ENCODE assay signal across 9 cellular contexts in genomic region chr19:12838893-12839656, GRCh38. TPM values are rescaled to one million over a fixed set of nuclear protein-coding genes. Genes with fewer than 3 reads are reported as not detected.
DNase-seq lines count a peak whose midpoint lies in the region; ATAC-seq, FAIRE-seq and TF ChIP-seq lines count a peak whose summit lies in the region.
"Had no signal": no experiment of that assay in that cellular context is flagged by ENCODE, and none has a peak within 500 bp of the region (broad histone marks: within the 10 kb centered on the region; RNA-seq: fewer than 3 reads in every experiment).

No MANE protein-coding gene starts in this region.

- no peak for FAIRE-seq in astrocyte (lab: Jason Lieb, UNC)

- no peaks in the 10 kb centered on the region for H3K36me3 ChIP-seq in astrocyte (ENCODE audit: insufficient read depth, low read length)
- no peaks in the 10 kb centered on the region for H3K36me3 ChIP-seq in neural progenitor cell
- H3K36me3 ChIP-seq: adrenal gland had no signal

- ATAC-seq in HG03442 (IDR thresholded peaks at IDR 0.05; ENCODE audit: unreplicated experiment) = no peak

- DNase-seq in NCI-H1092 treated with DMSO at 0.1 percent for 48 hours (lab: John Stamatoyannopoulos, UW) (peak; percentile 14), NCI-H1092 (lab: John Stamatoyannopoulos, UW) (no peak), LNCaP clone FGC (ENCODE audit: low read depth) (no peak), astrocyte (ENCODE audit: low read depth) (no peak), neural progenitor cell (ENCODE audit: low spot score) (peak; percentile 23), OCI-M1 (lab: John Stamatoyannopoulos, UW) (no peak), ecto neural progenitor cell (ENCODE audit: low spot score) (no peak)

- H3K4me2 ChIP-seq in astrocyte (ENCODE audit: low read length) (peak overlapping the region; percentile 73), neural progenitor cell (peak overlapping the region; percentile 97)

- H3K27ac ChIP-seq in astrocyte (ENCODE audit: low read depth, low read length) = no peak overlapping the region
- H3K27ac ChIP-seq in neural progenitor cell = no peak overlapping the region

- H3K4me3 ChIP-seq in LNCaP clone FGC (ENCODE audit: low read depth, low read length) = peak overlapping the region; percentile 65
- H3K4me3 ChIP-seq in astrocyte (ENCODE audit: insufficient read depth, low read depth, low read length) = no peak overlapping the region
- H3K4me3 ChIP-seq in neural progenitor cell = peak overlapping the region; percentile 97

- H3K27ac Mint-ChIP-seq in astrocyte (ENCODE audit: unreplicated experiment) = no peak overlapping the region
- peak overlapping the region; percentile 51 for H3K27ac Mint-ChIP-seq in neural progenitor cell

- H3K27me3 ChIP-seq in astrocyte (ENCODE audit: insufficient read depth, low read length) (peaks cover 53% of the 10 kb centered on the region), neural progenitor cell (peaks cover 53% of the 10 kb centered on the region)

- TF ChIP-seq CTCF in LNCaP clone FGC (IDR thresholded peaks at IDR 0.05; ENCODE audit: control insufficient read depth, extremely low read depth, insufficient read depth) (no peak), astrocyte (IDR thresholded peaks at IDR 0.05; ENCODE audit: insufficient read depth, low read depth, low read length) (no peak), neural progenitor cell (IDR thresholded peaks at IDR 0.05) (no peak)

- H3K9ac ChIP-seq in astrocyte (ENCODE audit: low read length) = no peak overlapping the region
- no peak overlapping the region for H3K9ac ChIP-seq in neural progenitor cell

- H3K79me2 ChIP-seq in astrocyte (ENCODE audit: insufficient read depth, low read length) (no peaks in the 10 kb centered on the region), neural progenitor cell (ENCODE audit: low read depth) (no peaks in the 10 kb centered on the region)

- H3K27me3 Mint-ChIP-seq in astrocyte (ENCODE audit: low read depth, unreplicated experiment) (peaks cover 26% of the 10 kb centered on the region), neural progenitor cell (ENCODE audit: insufficient read depth, low read depth) (peaks cover 53% of the 10 kb centered on the region)

- H3K9me3 ChIP-seq in astrocyte (ENCODE audit: insufficient read depth, low read depth, low read length) (peaks cover 5% of the 10 kb centered on the region), neural progenitor cell (ENCODE audit: low read depth) (no peaks in the 10 kb centered on the region)
- H3K9me3 ChIP-seq: adrenal gland had no signal

- H2AFZ ChIP-seq in astrocyte (ENCODE audit: low read depth, low read length) = no peak overlapping the region
- H2AFZ ChIP-seq in neural progenitor cell (replicated peaks) = peak overlapping the region; percentile 95

- peaks cover 64% of the 10 kb centered on the region for H3F3A ChIP-seq in neural progenitor cell (ENCODE audit: low read depth)

- H3K4me1 ChIP-seq in astrocyte (ENCODE audit: insufficient read depth, low read length) (peaks cover 4% of the 10 kb centered on the region), neural progenitor cell (peaks cover 4% of the 10 kb centered on the region)

- no peaks in the 10 kb centered on the region for H3K4me1 Mint-ChIP-seq in astrocyte (ENCODE audit: low read depth, unreplicated experiment)
- H3K4me1 Mint-ChIP-seq in neural progenitor cell = peaks cover 49% of the 10 kb centered on the region

- H4K20me1 ChIP-seq in astrocyte (ENCODE audit: insufficient read depth, low read length) (no peaks in the 10 kb centered on the region), neural progenitor cell (ENCODE audit: low read depth) (peaks cover 22% of the 10 kb centered on the region)

- peak overlapping the region; percentile 82 for H3K4me3 Mint-ChIP-seq in astrocyte (ENCODE audit: unreplicated experiment)
- peak overlapping the region; percentile 90 for H3K4me3 Mint-ChIP-seq in neural progenitor cell

- H3K36me3 Mint-ChIP-seq in astrocyte (ENCODE audit: low read depth, unreplicated experiment) (no peaks in the 10 kb centered on the region), neural progenitor cell (peaks cover 2% of the 10 kb centered on the region)

- peaks cover 3% of the 10 kb centered on the region for H3K9me3 Mint-ChIP-seq in astrocyte (ENCODE audit: unreplicated experiment)
- H3K9me3 Mint-ChIP-seq in neural progenitor cell = no peaks in the 10 kb centered on the region

RNA-seq across cellular contexts. Expression of gene MAST1, which starts 0.8 kb away (rescaled TPM):
- 5.4 and 6.3 TPM in 2 replicates for total RNA-seq in astrocyte
- total RNA-seq in neural progenitor cell (ENCODE audit: low replicate concordance) = 8.3 and 13.3 TPM in 2 replicates

RNA-seq across cellular contexts. Expression of gene RTBDN, which starts 4.7 kb away (rescaled TPM):
- total RNA-seq in astrocyte = not detected in 2 replicates
- total RNA-seq in neural progenitor cell (ENCODE audit: low replicate concordance) = 0.19 TPM in 1 of 2 replicates, not detected in the other

RNA-seq across cellular contexts. Expression of gene RNASEH2A, which starts 32.7 kb away (rescaled TPM):
- 5.4 and 10.5 TPM in 2 replicates for total RNA-seq in astrocyte
- 60.3 and 61.3 TPM in 2 replicates for total RNA-seq in neural progenitor cell (ENCODE audit: low replicate concordance)

RNA-seq across cellular contexts. Expression of gene THSD8, which starts 37.2 kb away (rescaled TPM):
- total RNA-seq in astrocyte (3.6 and 4.5 TPM in 2 replicates), neural progenitor cell (ENCODE audit: low replicate concordance) (not detected in 2 replicates)

RNA-seq across cellular contexts. Expression of gene PRDX2, which starts 37.5 kb away (rescaled TPM):
- total RNA-seq in astrocyte (145 and 166 TPM in 2 replicates), neural progenitor cell (ENCODE audit: low replicate concordance) (463 and 727 TPM in 2 replicates)

Comparison
In these comparisons a context has a peak if more than half of its experiments do, and no peak if none do; other contexts are left out.
1. DNase-seq: peak in NCI-H1092 treated with DMSO at 0.1 percent for 48 hours (single experiment) and neural progenitor cell (single experiment); none in NCI-H1092 (single experiment), LNCaP clone FGC (single experiment), astrocyte (single experiment), OCI-M1 (single experiment) and ecto neural progenitor cell (single experiment).